Comparison of ENCODE assay signal across 15 cellular contexts in genomic region chr7:148060724-148061123, GRCh38.
A peak's percentile ranks its signal among the peaks of the same experiment; 100 is the strongest.
DNase-seq lines count a peak whose midpoint lies in the region; ATAC-seq and TF ChIP-seq lines count a peak whose summit lies in the region.
"Had no signal": no experiment of that assay in that cellular context is flagged by ENCODE, and none has a peak within 500 bp of the region (broad histone marks: within the 10 kb centered on the region; RNA-seq: fewer than 3 reads in every experiment).

No MANE protein-coding gene starts in this region.

- H3K9me3 ChIP-seq in right cardiac atrium (ENCODE audit: control insufficient read depth, low read length) = no peaks in the 10 kb centered on the region
- H3K9me3 ChIP-seq in upper lobe of right lung = no peaks in the 10 kb centered on the region
- H3K9me3 ChIP-seq: stomach had no signal

- no peaks in the 10 kb centered on the region for H3K36me3 ChIP-seq in upper lobe of right lung
- H3K36me3 ChIP-seq: stomach had no signal

- peak; percentile 96 for ATAC-seq in GM18870 (IDR thresholded peaks at IDR 0.05; ENCODE audit: unreplicated experiment)
- peak; percentile 93 for ATAC-seq in GM21528 (IDR thresholded peaks at IDR 0.05; ENCODE audit: low FRiP score, unreplicated experiment)
- ATAC-seq in HG03103 (IDR thresholded peaks at IDR 0.05; ENCODE audit: low read depth, unreplicated experiment) = peak; percentile 89
- ATAC-seq in right cardiac atrium = no peak
- no peak for ATAC-seq in upper lobe of right lung

- DNase-seq in NCI-H69 (lab: John Stamatoyannopoulos, UW) = peak; percentile 33
- no peak for DNase-seq in activated effector memory CD4-positive, alpha-beta T cell treated with anti-CD3 and anti-CD28 coated beads, Interleukin-2, amount 50 U/mL, for 16 hours
- no peak for DNase-seq in right cardiac atrium
- no peak for DNase-seq in upper lobe of right lung
- DNase-seq in globus pallidus (ENCODE audit: low spot score) = no peak
- DNase-seq: COR-L47; dermis blood vessel endothelial cell; foreskin melanocyte; kidney glomerular epithelial cell; NCI-H345; stimulated activated CD4-positive, alpha-beta T cell treated with anti-CD3 and anti-CD28 coated beads, Interleukin-4, amount 100 ng/mL, for 4 hours; stomach had no signal

- H3K4me1 ChIP-seq in right cardiac atrium (ENCODE audit: control insufficient read depth, insufficient read depth, low read length) (no peaks in the 10 kb centered on the region), upper lobe of right lung (no peaks in the 10 kb centered on the region)
- H3K4me1 ChIP-seq: stomach had no signal

- intact Hi-C loops in right cardiac atrium (cut with DNase I) (no loop called here), upper lobe of right lung (cut with DNase I) (no loop called here)

- H3K4me3 ChIP-seq in right cardiac atrium (ENCODE audit: low read length) (no peak overlapping the region), upper lobe of right lung (no peak overlapping the region)
- H3K4me3 ChIP-seq: stomach had no signal

- no peak for TF ChIP-seq CTCF in upper lobe of right lung (IDR thresholded peaks at IDR 0.05)

- H3K27me3 ChIP-seq in right cardiac atrium (ENCODE audit: control insufficient read depth, insufficient read depth) (no peaks in the 10 kb centered on the region), upper lobe of right lung (no peaks in the 10 kb centered on the region)
- H3K27me3 ChIP-seq: stomach had no signal

- H3K27ac ChIP-seq in right cardiac atrium (ENCODE audit: low read length) (no peak overlapping the region), upper lobe of right lung (no peak overlapping the region)
- H3K27ac ChIP-seq: stomach had no signal

- 89% methylated on average over 1 of the region's 1 CpG for WGBS in right cardiac atrium

Comparison
In these comparisons a context has a peak if more than half of its experiments do, and no peak if none do; other contexts are left out.
1. ATAC-seq: peak in GM18870 (single experiment), GM21528 (single experiment) and HG03103 (single experiment); none in right cardiac atrium (0 of 2) and upper lobe of right lung (single experiment).